9 cellular contexts compared by ENCODE assay signal in genomic region chr13:101520672-101521071, GRCh38.
DNase-seq lines count a peak whose midpoint lies in the region; ATAC-seq and TF ChIP-seq lines count a peak whose summit lies in the region.
"Had no signal": no experiment of that assay in that cellular context is flagged by ENCODE, and none has a peak within 500 bp of the region (broad histone marks: within the 10 kb centered on the region; RNA-seq: fewer than 3 reads in every experiment).

No MANE protein-coding gene starts in this region.

- no peak for TF ChIP-seq EP300 in transverse colon (IDR thresholded peaks at IDR 0.05; ENCODE audit: low read depth)
- no peak for TF ChIP-seq EP300 in tibial nerve (IDR thresholded peaks at IDR 0.05)

- H3K4me1 Mint-ChIP-seq in T-cell (peaks cover 18 to 33% (median 24%) of the 10 kb centered on the region in 3 donors), immature natural killer cell (peaks cover 25% of the 10 kb centered on the region in 2 donors)

- TF ChIP-seq CTCF in transverse colon (IDR thresholded peaks at IDR 0.05) (no peak), tibial nerve (IDR thresholded peaks at IDR 0.05) (no peak)

- POLR2A ChIA-PET in T-cell (lab: Charles Lee) = no interaction called here

- in situ Hi-C loops in transverse colon (cut with MboI; ENCODE audit: low pct_ligation_motif_present in 1 of 4, low pct_unique_long_range_greater_than_20kb in 1 of 4, low sequenced_read_pairs in 3 of 4) = loop anchor here in 2 of 4 donors (5.0 to 25.0 kb wide), 2 partner anchors 237 to 242 kb away; no protein-coding TSS in a partner anchor

- H3K4me3 ChIP-seq in transverse colon (no peak overlapping the region), tibial nerve (no peak overlapping the region)
- H3K4me3 ChIP-seq: HAP-1 had no signal

- no peaks in the 10 kb centered on the region for H3K36me3 ChIP-seq in transverse colon
- H3K36me3 ChIP-seq in tibial nerve = no peaks in the 10 kb centered on the region
- H3K36me3 ChIP-seq: HAP-1 had no signal

- H3K27me3 ChIP-seq in transverse colon (no peaks in the 10 kb centered on the region), tibial nerve (no peaks in the 10 kb centered on the region)

- ATAC-seq in T-cell (replicated peaks in 1 of 4) = peak; percentile 55 to 96 (median 84)
- no peak for ATAC-seq in HG02759 (IDR thresholded peaks at IDR 0.05; ENCODE audit: unreplicated experiment)

- H3K4me3 Mint-ChIP-seq in T-cell (peak overlapping the region in 1 of 3 donors; percentile 5), immature natural killer cell (peak overlapping the region; percentile 45 to 86 (median 61))

- H3K27ac ChIP-seq in transverse colon (no peak overlapping the region), tibial nerve (no peak overlapping the region)

- WGBS in transverse colon (ENCODE audit: low coverage in 1 of 2), 2 donors = 68 to 89% methylated on average over 4 of the region's 4 CpGs
- WGBS in tibial nerve, 2 donors = 82 to 90% methylated on average over 4 of the region's 4 CpGs

- peak; percentile 51 for DNase-seq in GM04504 (ENCODE audit: low read depth)
- DNase-seq in HCEC 1CT = peak; percentile 94
- DNase-seq in T-cell = peak in 4 of 34 experiments; percentile 0 to 12 (median 2)
- DNase-seq in immature natural killer cell = peak in 2 of 3 donors; percentile 3 to 41
- no peak for DNase-seq in SIG-M5 (lab: John Stamatoyannopoulos, UW)
- DNase-seq in transverse colon = no peak
- no peak for DNase-seq in tibial nerve (ENCODE audit: low spot score in 2 of 2)

- no peak for TF ChIP-seq POLR2A in transverse colon (IDR thresholded peaks at IDR 0.05)
- no peak for TF ChIP-seq POLR2A in tibial nerve (IDR thresholded peaks at IDR 0.05)

- H3K9me3 Mint-ChIP-seq in T-cell (no peaks in the 10 kb centered on the region), immature natural killer cell (peaks cover 0 to 8% (median 0%) of the 10 kb centered on the region in 6 donors)

- H3K4me1 ChIP-seq in transverse colon = no peaks in the 10 kb centered on the region
- peaks cover 0 to 15% (median 0%) of the 10 kb centered on the region in 4 donors for H3K4me1 ChIP-seq in tibial nerve
- H3K4me1 ChIP-seq: HAP-1 had no signal

- H3K36me3 Mint-ChIP-seq in T-cell = no peaks in the 10 kb centered on the region
- H3K36me3 Mint-ChIP-seq in immature natural killer cell = no peaks in the 10 kb centered on the region

- CTCF ChIA-PET in T-cell (lab: Charles Lee) = interaction anchor here in 1 of 2 donors (0.7 kb wide), 1 partner anchor 237 kb away, joined by 4 read pairs; no protein-coding TSS in a partner anchor

- H3K9me3 ChIP-seq in transverse colon (no peaks in the 10 kb centered on the region), tibial nerve (no peaks in the 10 kb centered on the region)
- H3K9me3 ChIP-seq: HAP-1 had no signal

- H3K27me3 Mint-ChIP-seq in T-cell (no peaks in the 10 kb centered on the region), immature natural killer cell (ENCODE audit: low read depth in 3 of 3) (peaks cover 0 to 8% (median 0%) of the 10 kb centered on the region in 3 donors)

- H3K27ac Mint-ChIP-seq in T-cell (peak overlapping the region; percentile 73 to 79), immature natural killer cell (peak overlapping the region; percentile 27 to 92 (median 75))

- intact Hi-C loops in transverse colon (cut with DNase I; ENCODE audit: low total_unique reads) = no loop called here

Comparison
In these comparisons a context has a peak if more than half of its experiments do, and no peak if none do; other contexts are left out.
1. DNase-seq: peak in GM04504 (single experiment), HCEC 1CT (single experiment) and immature natural killer cell (2 of 3); none in SIG-M5 (single experiment), transverse colon (single experiment) and tibial nerve (0 of 2).